In the genomic region with DNA sequence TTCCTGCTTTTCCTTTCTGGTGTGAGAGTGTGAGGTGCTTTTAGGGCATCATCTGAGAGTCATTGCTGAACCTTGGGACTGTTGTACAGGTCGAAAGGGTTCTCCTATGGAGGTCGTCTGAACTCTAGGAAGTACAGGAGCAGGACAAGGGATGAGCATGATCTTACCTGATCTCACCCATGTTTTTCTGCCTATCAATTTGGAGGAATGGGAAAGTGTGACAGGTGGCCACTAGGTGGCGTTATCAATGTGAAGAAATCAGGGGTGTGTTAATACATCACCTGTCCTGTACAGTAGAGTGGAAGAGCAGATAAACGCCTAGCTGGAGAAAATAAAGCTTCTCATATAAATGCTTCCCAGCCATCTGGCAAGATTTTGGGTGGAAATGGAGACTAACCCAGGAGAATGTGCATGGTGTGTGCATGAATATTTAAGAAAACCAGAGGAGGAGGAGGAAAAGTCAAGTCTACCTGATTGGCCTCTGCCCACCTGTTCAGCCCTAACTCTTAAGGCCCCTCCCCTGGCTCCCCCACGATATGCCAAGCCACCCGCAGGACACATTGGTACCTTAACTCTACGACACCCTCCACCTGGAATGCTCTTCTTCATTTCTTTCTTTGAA, we compare ENCODE assay signal across 8 cellular contexts.
DNase-seq lines count a peak whose midpoint lies in the region; ATAC-seq and TF ChIP-seq lines count a peak whose summit lies in the region.

No MANE protein-coding gene starts in this region.

- no peaks in the 10 kb centered on the region for H3K4me1 ChIP-seq in CD4-positive, CD25-positive, alpha-beta regulatory T cell (ENCODE audit: control insufficient read depth, insufficient read depth, low read length, poor library complexity, severe bottlenecking)

- no peaks in the 10 kb centered on the region for H3K9me3 ChIP-seq in CD4-positive, CD25-positive, alpha-beta regulatory T cell (ENCODE audit: control insufficient read depth in 2 of 2, low read length in 2 of 2)

- TF ChIP-seq CTCF in brain (conservative IDR thresholded peaks at IDR 0.05): peak; percentile 76 to 85

- no peak overlapping the region for H3K4me3 Mint-ChIP-seq in CD4-positive, CD25-positive, alpha-beta regulatory T cell
- no peak overlapping the region for H3K4me3 Mint-ChIP-seq in T-cell
- no peak overlapping the region for H3K4me3 Mint-ChIP-seq in brain

- H3K4me3 ChIP-seq in CD4-positive, CD25-positive, alpha-beta regulatory T cell (ENCODE audit: low read depth, low read length): no peak overlapping the region

- peaks cover 1% of the 10 kb centered on the region for H3K27me3 ChIP-seq in CD4-positive, CD25-positive, alpha-beta regulatory T cell (ENCODE audit: control insufficient read depth, insufficient read depth, low read length)

- H3K27ac Mint-ChIP-seq in CD4-positive, CD25-positive, alpha-beta regulatory T cell: no peak overlapping the region
- no peak overlapping the region for H3K27ac Mint-ChIP-seq in T-cell
- H3K27ac Mint-ChIP-seq in brain: peak overlapping the region in 3 of 5 experiments; percentile 2 to 91 (median 82)

- DNase-seq in CD4-positive, CD25-positive, alpha-beta regulatory T cell: peak; percentile 17 to 63 (median 46)
- DNase-seq in NCI-H1436 treated with DMSO at 0.1 percent for 48 hours (lab: John Stamatoyannopoulos, UW) (peak; percentile 35), T-cell (peak in 28 of 34 experiments; percentile 9 to 46 (median 32)), kidney tubule cell (ENCODE audit: low spot score) (peak; percentile 77)
- DNase-seq in stimulated activated CD4-positive, alpha-beta T cell treated with anti-CD3 and anti-CD28 coated beads, TNF-alpha, amount 100 ng/mL, for 24 hours (ENCODE audit: low read depth in 3 of 3): peak; percentile 11 to 52 (median 37)

- H3K4me1 Mint-ChIP-seq in CD4-positive, CD25-positive, alpha-beta regulatory T cell: peaks cover 0 to 15% (median 0%) of the 10 kb centered on the region in 4 donors
- H3K4me1 Mint-ChIP-seq in T-cell: peaks cover 0 to 17% (median 6%) of the 10 kb centered on the region in 3 donors
- peaks cover 4% of the 10 kb centered on the region for H3K4me1 Mint-ChIP-seq in brain

- H3K36me3 ChIP-seq in CD4-positive, CD25-positive, alpha-beta regulatory T cell (ENCODE audit: control insufficient read depth, insufficient read depth, low read length): no peaks in the 10 kb centered on the region

- H3K36me3 Mint-ChIP-seq in CD4-positive, CD25-positive, alpha-beta regulatory T cell: no peaks in the 10 kb centered on the region
- H3K36me3 Mint-ChIP-seq in T-cell (no peaks in the 10 kb centered on the region), brain (no peaks in the 10 kb centered on the region)

- POLR2A ChIA-PET in T-cell (lab: Charles Lee): interaction anchor here in 1 of 2 donors (0.5 kb wide), 1 partner anchor 62 kb away, joined by 3 read pairs; no protein-coding TSS in a partner anchor

- H3K27me3 Mint-ChIP-seq in CD4-positive, CD25-positive, alpha-beta regulatory T cell: peaks cover 8% of the 10 kb centered on the region
- peaks cover 14 to 15% of the 10 kb centered on the region in 2 donors for H3K27me3 Mint-ChIP-seq in T-cell
- peaks cover 10% of the 10 kb centered on the region for H3K27me3 Mint-ChIP-seq in brain

- H3K9me3 Mint-ChIP-seq in CD4-positive, CD25-positive, alpha-beta regulatory T cell: no peaks in the 10 kb centered on the region
- H3K9me3 Mint-ChIP-seq in T-cell: no peaks in the 10 kb centered on the region
- H3K9me3 Mint-ChIP-seq in brain: no peaks in the 10 kb centered on the region

- peak; percentile 35 to 44 for ATAC-seq in CD4-positive, CD25-positive, alpha-beta regulatory T cell (ENCODE audit: low read depth in 2 of 2)
- ATAC-seq in GM21367 (IDR thresholded peaks at IDR 0.05; ENCODE audit: unreplicated experiment) (peak; percentile 45), T-cell (replicated peaks in 1 of 4) (peak; percentile 47 to 56 (median 52)), HG02870 (IDR thresholded peaks at IDR 0.05; ENCODE audit: unreplicated experiment) (no peak)

- CTCF ChIA-PET in T-cell (lab: Charles Lee): interaction anchor here (0.6 to 2.9 kb wide), 9 partner anchors 14 to 429 kb away, joined by 3 to 15 read pairs (median 3); no protein-coding TSS in a partner anchor

- H3K27ac ChIP-seq in CD4-positive, CD25-positive, alpha-beta regulatory T cell (ENCODE audit: insufficient read depth, low read length, poor library complexity, severe bottlenecking): no peak overlapping the region

Comparison
In these comparisons a context has a peak if more than half of its experiments do, and no peak if none do; other contexts are left out.
1. H3K27ac Mint-ChIP-seq: peak in brain (3 of 5); none in CD4-positive, CD25-positive, alpha-beta regulatory T cell (0 of 3) and T-cell (0 of 2).
2. Peak in every context shown above with its lines, with median percentiles within 50 percentile points of each other: DNase-seq.